In the genomic region with DNA sequence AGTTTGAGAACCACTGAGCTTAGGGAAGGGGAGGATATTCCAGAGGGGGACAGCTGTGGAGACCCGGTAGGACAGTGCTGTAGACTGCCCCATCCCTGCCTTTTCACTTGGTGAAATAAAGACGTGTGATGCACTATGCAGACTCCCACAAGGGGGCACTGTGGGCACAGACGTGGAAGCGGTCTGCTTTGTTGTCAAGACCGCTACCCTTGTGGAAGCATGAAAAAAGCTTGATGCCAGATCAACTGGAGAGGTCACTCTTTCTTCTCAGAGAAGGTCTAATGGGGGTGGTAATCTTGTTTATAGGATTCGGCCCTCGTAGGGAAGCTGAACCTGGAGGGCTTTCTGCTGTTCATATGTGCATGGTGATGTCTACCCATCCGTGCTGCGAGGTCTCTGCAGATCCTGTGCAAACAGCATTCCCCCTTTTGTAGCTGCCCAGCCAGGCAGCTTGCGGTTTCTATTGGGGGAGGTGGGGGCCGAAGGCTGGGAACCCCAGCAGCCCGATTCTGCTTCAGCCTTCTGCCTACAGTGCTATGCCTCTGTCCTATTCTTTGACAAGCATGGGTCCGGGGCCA, we compare ENCODE assay signal across 8 cellular contexts. TPM values are rescaled to one million over a fixed set of nuclear protein-coding genes. Genes with fewer than 3 reads are reported as not detected.
DNase-seq lines count a peak whose midpoint lies in the region; ATAC-seq, FAIRE-seq and TF ChIP-seq lines count a peak whose summit lies in the region.

No MANE protein-coding gene starts in this region.

- peak; percentile 77 to 83 (median 78) for TF ChIP-seq CTCF in ovary (IDR thresholded peaks at IDR 0.05)
- peak; percentile 86 to 91 (median 88) for TF ChIP-seq CTCF in tibial nerve (IDR thresholded peaks at IDR 0.05)

- TF ChIP-seq POLR2A in ovary (IDR thresholded peaks at IDR 0.05): no peak
- no peak for TF ChIP-seq POLR2A in tibial nerve (IDR thresholded peaks at IDR 0.05)

- H3K4me1 ChIP-seq in BLaER1 (peaks cover 45% of the 10 kb centered on the region), SJCRH30 (no peaks in the 10 kb centered on the region), ovary (ENCODE audit: insufficient read depth) (no peaks in the 10 kb centered on the region), tibial nerve (peaks cover 0 to 22% (median 0%) of the 10 kb centered on the region in 4 donors)

- ATAC-seq in GM19397 (IDR thresholded peaks at IDR 0.05; ENCODE audit: unreplicated experiment): peak; percentile 58

- peaks cover 55% of the 10 kb centered on the region for H4K20me1 ChIP-seq in BLaER1

- intact Hi-C loops in ovary (cut with DNase I): loop anchor here (5.0 to 10.0 kb wide), 5 partner anchors 165 to 1150 kb away; a partner anchor contains a TSS

- H3K27me3 ChIP-seq in BLaER1 (no peaks in the 10 kb centered on the region), SJCRH30 (no peaks in the 10 kb centered on the region), ovary (no peaks in the 10 kb centered on the region), tibial nerve (no peaks in the 10 kb centered on the region)

- 7 to 16% (median 14%) methylated on average over 13 of the region's 13 CpGs for WGBS in ovary, 3 donors
- WGBS in tibial nerve, 2 donors: 15 to 16% methylated on average over 12 to 13 of the region's 13 CpGs

- peaks cover 26% of the 10 kb centered on the region for H3K36me3 ChIP-seq in BLaER1
- peaks cover 8% of the 10 kb centered on the region for H3K36me3 ChIP-seq in SJCRH30
- H3K36me3 ChIP-seq in ovary: no peaks in the 10 kb centered on the region
- peaks cover 0 to 30% (median 0%) of the 10 kb centered on the region in 3 donors for H3K36me3 ChIP-seq in tibial nerve

- TF ChIP-seq EP300 in ovary (IDR thresholded peaks at IDR 0.05) (no peak), tibial nerve (IDR thresholded peaks at IDR 0.05) (peak in 1 of 2 donors; percentile 42)

- peak; percentile 61 for DNase-seq in LoVo (ENCODE audit: low spot score)
- DNase-seq in SJCRH30: peak; percentile 81 to 91
- DNase-seq in activated effector memory CD4-positive, alpha-beta T cell treated with anti-CD3 and anti-CD28 coated beads, Interleukin-2, amount 50 U/mL, for 16 hours: peak; percentile 92
- peak; percentile 42 to 72 for DNase-seq in frontal cortex (ENCODE audit: low spot score in 2 of 2)
- DNase-seq in ovary: peak; percentile 83 to 92 (median 91)
- DNase-seq in tibial nerve (ENCODE audit: low spot score in 2 of 2): peak; percentile 90 to 97

- no peak overlapping the region for H3K4me3 ChIP-seq in BLaER1
- no peak overlapping the region for H3K4me3 ChIP-seq in SJCRH30
- H3K4me3 ChIP-seq in ovary: no peak overlapping the region
- no peak overlapping the region for H3K4me3 ChIP-seq in tibial nerve

- H3K9ac ChIP-seq in BLaER1: no peak overlapping the region

- H3K4me2 ChIP-seq in BLaER1: peak overlapping the region; percentile 64

- H3K27ac ChIP-seq in BLaER1 (no peak overlapping the region), SJCRH30 (no peak overlapping the region), ovary (no peak overlapping the region), tibial nerve (no peak overlapping the region)

- no peaks in the 10 kb centered on the region for H3K9me3 ChIP-seq in BLaER1
- H3K9me3 ChIP-seq in SJCRH30 (replicated peaks): no peaks in the 10 kb centered on the region
- no peaks in the 10 kb centered on the region for H3K9me3 ChIP-seq in ovary
- H3K9me3 ChIP-seq in tibial nerve: no peaks in the 10 kb centered on the region

- FAIRE-seq in frontal cortex (lab: Jason Lieb, UNC): no peak

RNA-seq across cellular contexts. Expression of a gene that starts 13.7 kb away (rescaled TPM):
- 5,195 and 6,145 TPM in 2 replicates for total RNA-seq in SJCRH30 (2014; rRNA removed; shearing (Covaris generic))
- total RNA-seq in frontal cortex (2,828 TPM), ovary (1,000 to 10,000 TPM; 2,773 to 6,916 (median 3,304) TPM), tibial nerve (1,000 to 10,000 TPM; 1,426 to 2,100 (median 1,895) TPM)
- polyA plus RNA-seq in ovary: 1,000 to 10,000 TPM; 4,283 to 9,785 TPM

RNA-seq across cellular contexts. Expression of a gene that starts 18.1 kb away (rescaled TPM):
- 21.6 and 22.6 TPM in 2 replicates for total RNA-seq in SJCRH30 (2014; rRNA removed; shearing (Covaris generic))
- 39.1 TPM for total RNA-seq in frontal cortex
- 10 to 100 TPM in 6 of 7 donors, 1 to 10 TPM in 1; 9.3 to 15.0 (median 13.1) TPM for total RNA-seq in ovary
- polyA plus RNA-seq in ovary: 10 to 100 TPM in 1 of 2 donors, 1 to 10 TPM in 1; 4.8 to 11.3 TPM
- 10 to 100 TPM; 10.2 to 16.8 (median 11.4) TPM for total RNA-seq in tibial nerve
